1 cellular context compared by ENCODE assay signal in the genomic region with DNA sequence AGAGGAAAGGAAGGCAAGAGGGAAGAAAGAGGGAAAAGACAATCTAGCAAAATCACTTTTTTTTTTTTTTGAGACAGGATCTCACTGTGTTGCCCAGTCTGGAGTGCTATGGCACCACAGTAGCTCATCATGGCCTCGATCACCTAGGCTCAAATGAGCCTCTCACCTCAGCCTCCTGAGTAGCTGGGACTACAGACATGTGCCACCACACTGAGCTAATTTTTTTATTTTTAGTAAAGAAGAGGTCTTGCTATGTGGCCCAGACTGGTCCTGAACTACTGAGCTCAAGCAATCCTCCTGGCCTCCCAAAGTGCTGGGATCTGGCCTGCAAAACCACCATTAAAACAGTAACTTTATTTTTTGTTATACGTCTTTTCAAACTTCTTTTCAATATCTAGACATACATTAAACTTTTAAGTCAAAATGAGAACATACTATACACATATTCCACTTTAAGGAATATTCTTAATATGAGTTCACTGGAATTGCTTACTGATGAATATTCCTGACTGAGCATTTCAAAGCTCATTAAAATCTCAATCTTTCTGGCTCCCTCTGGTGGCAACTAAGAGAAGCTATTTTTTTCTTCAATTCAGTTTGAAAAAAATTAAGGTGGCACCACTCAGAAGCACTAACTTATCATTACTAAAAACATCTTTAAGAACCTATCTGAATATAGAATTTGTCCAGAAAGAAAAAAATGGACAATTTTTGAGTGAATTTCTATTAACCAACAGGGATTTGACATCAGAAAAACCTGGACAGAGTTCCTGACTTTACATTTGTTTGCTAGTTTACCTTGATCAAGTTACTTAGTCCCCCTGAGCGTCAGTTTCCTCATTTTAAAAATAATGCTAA.
TF ChIP-seq lines count a peak whose summit lies in the region.

No MANE protein-coding gene starts in this region.

TF ChIP-seq in endothelial cell of umbilical vein, 7 proteins besides CTCF, POLR2A, EP300 and RAD21 (continued from another document):
- TF ChIP-seq, protein P1, sequence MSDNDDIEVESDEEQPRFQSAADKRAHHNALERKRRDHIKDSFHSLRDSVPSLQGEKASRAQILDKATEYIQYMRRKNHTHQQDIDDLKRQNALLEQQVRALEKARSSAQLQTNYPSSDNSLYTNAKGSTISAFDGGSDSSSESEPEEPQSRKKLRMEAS (IDR thresholded peaks at IDR 0.05; ENCODE audit: insufficient read depth, insufficient read length), result no peak
- TF ChIP-seq EZH2 (IDR thresholded peaks at IDR 0.05; ENCODE audit: borderline replicate concordance, low read depth, low read length, severe bottlenecking) (no peak), POLR2AphosphoS5 (IDR thresholded peaks at IDR 0.05; ENCODE audit: insufficient read depth, low read depth, low read length) (no peak), JUN (IDR thresholded peaks at IDR 0.05; ENCODE audit: borderline replicate concordance, insufficient read depth, insufficient read length, low read depth) (no peak), FOS (IDR thresholded peaks at IDR 0.05; ENCODE audit: borderline replicate concordance, insufficient read depth, low read length) (no peak), GATA2 (IDR thresholded peaks at IDR 0.05; ENCODE audit: insufficient read depth, insufficient read length, low read depth, low read length) (no peak)
